8 cellular contexts compared by ENCODE assay signal in genomic region chr10:44958196-44958896, GRCh38. TPM values are rescaled to one million over a fixed set of nuclear protein-coding genes. Genes with fewer than 3 reads are reported as not detected.
DNase-seq lines count a peak whose midpoint lies in the region; ATAC-seq and TF ChIP-seq lines count a peak whose summit lies in the region.

No MANE protein-coding gene starts in this region.

- 18% methylated on average over 5 of the region's 5 CpGs for WGBS in liver
- 35 to 43% methylated on average over 5 of the region's 5 CpGs for WGBS in thyroid gland, 2 donors

- H3K36me3 ChIP-seq in KMS-11 (ENCODE audit: insufficient read depth) (no peaks in the 10 kb centered on the region), liver (ENCODE audit: control insufficient read depth in 4 of 4, insufficient read depth in 3 of 4, low read depth in 1 of 4, low read length in 3 of 4) (no peaks in the 10 kb centered on the region), thyroid gland (no peaks in the 10 kb centered on the region)

- peaks cover 61% of the 10 kb centered on the region for H3K4me1 Mint-ChIP-seq in brain

- TF ChIP-seq CTCF in KMS-11 (conservative IDR thresholded peaks at IDR 0.05; ENCODE audit: low read depth, low read length) (no peak), brain (conservative IDR thresholded peaks at IDR 0.05) (no peak), liver (IDR thresholded peaks at IDR 0.05; ENCODE audit: low read depth, low read length, missing input control) (no peak), thyroid gland (IDR thresholded peaks at IDR 0.05) (no peak)

- peak overlapping the region; percentile 85 to 90 (median 87) for H3K4me3 Mint-ChIP-seq in brain

- H3K27me3 Mint-ChIP-seq in brain, result peaks cover 7% of the 10 kb centered on the region

- no peaks in the 10 kb centered on the region for H3K9me3 ChIP-seq in liver (ENCODE audit: control insufficient read depth in 4 of 4, low read length in 3 of 4)
- no peaks in the 10 kb centered on the region for H3K9me3 ChIP-seq in thyroid gland

- H3K4me1 ChIP-seq in KMS-11 (ENCODE audit: low read depth, poor library complexity, severe bottlenecking), result peaks cover 13% of the 10 kb centered on the region
- peaks cover 12 to 33% (median 19%) of the 10 kb centered on the region in 4 donors for H3K4me1 ChIP-seq in liver (ENCODE audit: control insufficient read depth in 4 of 4, insufficient read depth in 4 of 4, low read length in 3 of 4)
- peaks cover 37 to 41% of the 10 kb centered on the region in 2 donors for H3K4me1 ChIP-seq in thyroid gland

- intact Hi-C loops in thyroid gland (cut with DNase I), result no loop called here

- H3K36me3 Mint-ChIP-seq in brain, result peaks cover 12% of the 10 kb centered on the region

- no peaks in the 10 kb centered on the region for H4K20me1 ChIP-seq in KMS-11 (ENCODE audit: insufficient read depth)

- H3K9me3 Mint-ChIP-seq in brain, result peaks cover 0 to 7% (median 2%) of the 10 kb centered on the region in 5 experiments

- H3K27ac ChIP-seq in KMS-11 (peak overlapping the region; percentile 69; the same call in 1 of the 2 replicates), liver (ENCODE audit: low read depth in 1 of 2, low read length in 2 of 2) (peak overlapping the region; percentile 90 to 91), thyroid gland (peak overlapping the region; percentile 89 to 96 (median 89))

- DNase-seq in AG20443 (ENCODE audit: low spot score), result peak; percentile 69
- DNase-seq in thyroid gland, result no peak
- DNase-seq in LoVo (ENCODE audit: low spot score), result no peak

- peaks cover 56% of the 10 kb centered on the region for H3K79me2 ChIP-seq in KMS-11 (ENCODE audit: insufficient read depth, low read depth)

- H3K4me3 ChIP-seq in KMS-11 (IDR thresholded peaks at IDR 0.05; ENCODE audit: insufficient read depth, low read depth, low read length), result no peak overlapping the region
- H3K4me3 ChIP-seq in liver (ENCODE audit: low read depth in 1 of 3, low read length in 3 of 3), result peak overlapping the region; percentile 70 to 84 (median 75)
- peak overlapping the region; percentile 21 to 90 (median 46) for H3K4me3 ChIP-seq in thyroid gland (replicated peaks in 1 of 3)

- no peaks in the 10 kb centered on the region for H3K27me3 ChIP-seq in KMS-11 (ENCODE audit: insufficient read depth, low read depth)
- H3K27me3 ChIP-seq in liver (ENCODE audit: control insufficient read depth in 4 of 4, insufficient read depth in 4 of 4, low read length in 3 of 4), result no peaks in the 10 kb centered on the region
- no peaks in the 10 kb centered on the region for H3K27me3 ChIP-seq in thyroid gland

- no peak for TF ChIP-seq RAD21 in liver (IDR thresholded peaks at IDR 0.05)

- peak overlapping the region; percentile 71 for H3K9ac ChIP-seq in KMS-11
- H3K9ac ChIP-seq in liver (ENCODE audit: low read depth in 1 of 2, low read length in 2 of 2), result peak overlapping the region in 1 of 2 donors; percentile 61

- no peak for TF ChIP-seq POLR2A in thyroid gland (IDR thresholded peaks at IDR 0.05)

- ATAC-seq in HG03432 (IDR thresholded peaks at IDR 0.05; ENCODE audit: unreplicated experiment) (no peak), HG03520 (IDR thresholded peaks at IDR 0.05; ENCODE audit: unreplicated experiment) (no peak)

- peak overlapping the region; percentile 83 for H3K4me2 ChIP-seq in KMS-11

- peak overlapping the region; percentile 76 to 94 (median 89) for H3K27ac Mint-ChIP-seq in brain

- H2AFZ ChIP-seq in KMS-11 (ENCODE audit: low read depth), result no peak overlapping the region

TF ChIP-seq in liver, 16 proteins besides CTCF, POLR2A, EP300 and RAD21:
- TF ChIP-seq RXRA (IDR thresholded peaks at IDR 0.05), result peak in 1 of 2 donors; percentile 24
- peak in 1 of 2 donors; percentile 43 for TF ChIP-seq JUND (IDR thresholded peaks at IDR 0.05)
- TF ChIP-seq FOXA2 (IDR thresholded peaks at IDR 0.05), result peak; percentile 49
- TF ChIP-seq HNF4G (IDR thresholded peaks at IDR 0.05), result no peak
- TF ChIP-seq YY1 (IDR thresholded peaks at IDR 0.05), result peak; percentile 39
- no peak for TF ChIP-seq ZBTB33 (IDR thresholded peaks at IDR 0.05)
TF ChIP-seq in liver: peak in this region for 4.

RNA-seq across cellular contexts. Expression of gene RASSF4, which starts 1.3 kb away (rescaled TPM):
- polyA plus RNA-seq in brain (ENCODE audit: insufficient read depth, low read depth, low replicate concordance) (23.9 TPM), liver (10 to 100 TPM; 12.4 to 12.5 TPM)
- total RNA-seq in liver (10 to 100 TPM in 1 of 2 donors, 1 to 10 TPM in 1; 8.2 to 26.9 TPM), thyroid gland (100 to 1,000 TPM; 175 to 226 (median 203) TPM)

RNA-seq across cellular contexts. Expression of gene DEPP1, which starts 20.3 kb away (rescaled TPM):
- polyA plus RNA-seq in brain (ENCODE audit: insufficient read depth, low read depth, low replicate concordance) (33.5 TPM), liver (10 to 100 TPM; 33.5 to 79.3 TPM)
- total RNA-seq in liver (10 to 100 TPM; 10.7 to 33.4 TPM), thyroid gland (100 to 1,000 TPM in 2 of 4 donors, 10 to 100 TPM in 2; 45.1 to 518 (median 182) TPM)

RNA-seq across cellular contexts. Expression of gene ZNF22, which starts 42.4 kb away (rescaled TPM):
- polyA plus RNA-seq in brain (ENCODE audit: insufficient read depth, low read depth, low replicate concordance) (20.2 TPM), liver (10 to 100 TPM; 10.3 to 21.3 TPM)
- total RNA-seq in liver (10 to 100 TPM; 19.3 to 22.6 TPM), thyroid gland (10 to 100 TPM; 28.5 to 40.3 (median 33.1) TPM)

RNA-seq across cellular contexts. Expression of gene TMEM72, which starts 47.2 kb away (rescaled TPM):
- not detected for polyA plus RNA-seq in brain (ENCODE audit: insufficient read depth, low read depth, low replicate concordance)
- total RNA-seq in liver, result under 1 TPM in 1 of 2 donors, not detected in 1; 0.33 TPM
- under 1 TPM in 1 of 2 donors, not detected in 1; 0.02 TPM for polyA plus RNA-seq in liver
- not detected for total RNA-seq in thyroid gland

Comparison
In these comparisons a context has a peak if more than half of its experiments do, and no peak if none do; other contexts are left out.
1. RNA of gene RASSF4, which starts 1.3 kb away (total RNA-seq): 175 to 226 TPM in thyroid gland; 8.2 to 26.9 TPM in liver; every median in the first group is over 4 times any median in the second.
2. Peak in every context shown above with its lines, with median percentiles within 50 percentile points of each other: H3K27ac ChIP-seq.